ENCODE assay signal across 22 cellular contexts in genomic region chr16:65922923-65923322, GRCh38.
DNase-seq lines count a peak whose midpoint lies in the region; ATAC-seq and TF ChIP-seq lines count a peak whose summit lies in the region.
"Had no signal": no experiment of that assay in that cellular context is flagged by ENCODE, and none has a peak within 500 bp of the region (broad histone marks: within the 10 kb centered on the region; RNA-seq: fewer than 3 reads in every experiment).

No MANE protein-coding gene starts in this region.

- WGBS in heart left ventricle, 4 donors: 77 to 81% (median 79%) methylated on average over 4 of the region's 4 CpGs
- WGBS in esophagus muscularis mucosa: 86% methylated on average over 4 of the region's 4 CpGs

- peaks cover 29% of the 10 kb centered on the region for H3K4me1 Mint-ChIP-seq in nephron progenitor cell
- H3K4me1 Mint-ChIP-seq: B cell; CD4-positive, CD25-positive, alpha-beta regulatory T cell had no signal

- H3K36me3 ChIP-seq in right atrium auricular region (no peaks in the 10 kb centered on the region), heart left ventricle (no peaks in the 10 kb centered on the region), esophagus muscularis mucosa (no peaks in the 10 kb centered on the region), upper lobe of right lung (no peaks in the 10 kb centered on the region)
- H3K36me3 ChIP-seq: BLaER1, HAP-1 had no signal

- H3K27me3 ChIP-seq in right atrium auricular region: no peaks in the 10 kb centered on the region
- peaks cover 0 to 16% (median 0%) of the 10 kb centered on the region in 9 donors for H3K27me3 ChIP-seq in heart left ventricle
- H3K27me3 ChIP-seq in esophagus muscularis mucosa: no peaks in the 10 kb centered on the region
- H3K27me3 ChIP-seq in upper lobe of right lung: no peaks in the 10 kb centered on the region
- H3K27me3 ChIP-seq: BLaER1 had no signal

- H3K9me3 ChIP-seq in right atrium auricular region: no peaks in the 10 kb centered on the region
- no peaks in the 10 kb centered on the region for H3K9me3 ChIP-seq in heart left ventricle
- H3K9me3 ChIP-seq in esophagus muscularis mucosa: no peaks in the 10 kb centered on the region
- no peaks in the 10 kb centered on the region for H3K9me3 ChIP-seq in upper lobe of right lung
- H3K9me3 ChIP-seq: BLaER1, HAP-1 had no signal

- ATAC-seq in heart left ventricle (no peak), upper lobe of right lung (peak; percentile 25), GM19452 (IDR thresholded peaks at IDR 0.05; ENCODE audit: unreplicated experiment) (no peak)
- ATAC-seq: CD8-positive, alpha-beta T cell; GM12878; GM23338 had no signal

- H3K27me3 Mint-ChIP-seq in nephron progenitor cell (ENCODE audit: low read depth, poor library complexity): peaks cover 4% of the 10 kb centered on the region
- H3K27me3 Mint-ChIP-seq: B cell; CD4-positive, CD25-positive, alpha-beta regulatory T cell had no signal

- peak overlapping the region; percentile 13 for H3K27ac Mint-ChIP-seq in nephron progenitor cell
- H3K27ac Mint-ChIP-seq: B cell; CD4-positive, CD25-positive, alpha-beta regulatory T cell; CD8-positive, alpha-beta T cell; GM23338; HFFc6 had no signal

- H3K4me3 Mint-ChIP-seq in nephron progenitor cell: no peak overlapping the region
- H3K4me3 Mint-ChIP-seq: B cell; CD4-positive, CD25-positive, alpha-beta regulatory T cell; CD8-positive, alpha-beta T cell; GM23338; HFFc6 had no signal

- peaks cover 10% of the 10 kb centered on the region for H3K9me3 Mint-ChIP-seq in nephron progenitor cell
- H3K9me3 Mint-ChIP-seq: CD8-positive, alpha-beta T cell; GM23338; HFFc6 had no signal

- no peak overlapping the region for H3K4me3 ChIP-seq in right atrium auricular region
- H3K4me3 ChIP-seq in heart left ventricle: no peak overlapping the region
- no peak overlapping the region for H3K4me3 ChIP-seq in esophagus muscularis mucosa
- H3K4me3 ChIP-seq in upper lobe of right lung: no peak overlapping the region
- H3K4me3 ChIP-seq: BLaER1, GM12878, GM23338, HAP-1 had no signal

- intact Hi-C loops in heart left ventricle (cut with DNase I) (no loop called here), esophagus muscularis mucosa (cut with DNase I) (no loop called here), upper lobe of right lung (cut with DNase I) (no loop called here)

- H3K4me1 ChIP-seq in right atrium auricular region (no peaks in the 10 kb centered on the region), heart left ventricle (no peaks in the 10 kb centered on the region), esophagus muscularis mucosa (no peaks in the 10 kb centered on the region), upper lobe of right lung (no peaks in the 10 kb centered on the region)
- H3K4me1 ChIP-seq: BLaER1, HAP-1 had no signal

- no peaks in the 10 kb centered on the region for H3K36me3 Mint-ChIP-seq in nephron progenitor cell (ENCODE audit: low read depth)
- H3K36me3 Mint-ChIP-seq: CD4-positive, CD25-positive, alpha-beta regulatory T cell; CD8-positive, alpha-beta T cell had no signal

- TF ChIP-seq POLR2A in heart left ventricle (IDR thresholded peaks at IDR 0.05): no peak
- no peak for TF ChIP-seq POLR2A in esophagus muscularis mucosa (IDR thresholded peaks at IDR 0.05; ENCODE audit: low read depth)
- TF ChIP-seq POLR2A in erythroblast (IDR thresholded peaks at IDR 0.05; ENCODE audit: low read length): no peak

- no peak for TF ChIP-seq EP300 in esophagus muscularis mucosa (IDR thresholded peaks at IDR 0.05)

- TF ChIP-seq CTCF in right atrium auricular region (IDR thresholded peaks at IDR 0.05) (no peak), heart left ventricle (IDR thresholded peaks at IDR 0.05) (no peak), esophagus muscularis mucosa (IDR thresholded peaks at IDR 0.05) (no peak), nephron progenitor cell (IDR thresholded peaks at IDR 0.05) (no peak), upper lobe of right lung (IDR thresholded peaks at IDR 0.05) (no peak)

- H3K27ac ChIP-seq in right atrium auricular region (no peak overlapping the region), heart left ventricle (no peak overlapping the region), esophagus muscularis mucosa (replicated peaks in 1 of 4) (no peak overlapping the region), upper lobe of right lung (no peak overlapping the region)
- H3K27ac ChIP-seq: 22Rv1, BLaER1, C4-2B had no signal

- peak; percentile 23 for DNase-seq in right atrium auricular region (ENCODE audit: low spot score)
- no peak for DNase-seq in heart left ventricle
- peak; percentile 64 for DNase-seq in esophagus muscularis mucosa (ENCODE audit: extremely low spot score)
- DNase-seq in nephron progenitor cell: no peak
- no peak for DNase-seq in upper lobe of right lung
- no peak for DNase-seq in erythroblast (lab: John Stamatoyannopoulos, UW)
- no peak for DNase-seq in activated CD4-positive, CD25-positive, alpha-beta regulatory T cell (lab: John Stamatoyannopoulos, UW)
- DNase-seq: CD4-positive, CD25-positive, alpha-beta regulatory T cell; CD8-positive, alpha-beta T cell; DMS 273 treated with DMSO at 0.1 percent for 48 hours; DMS79; EL; GDM1; HFFc6 had no signal

Comparison
In these comparisons a context has a peak if more than half of its experiments do, and no peak if none do; other contexts are left out.
1. DNase-seq: peak in right atrium auricular region (single experiment) and esophagus muscularis mucosa (single experiment); none in heart left ventricle (0 of 5), nephron progenitor cell (single experiment), upper lobe of right lung (single experiment), erythroblast (0 of 2) and activated CD4-positive, CD25-positive, alpha-beta regulatory T cell (0 of 4).